Comparison of ENCODE assay signal across 11 cellular contexts in the genomic region with DNA sequence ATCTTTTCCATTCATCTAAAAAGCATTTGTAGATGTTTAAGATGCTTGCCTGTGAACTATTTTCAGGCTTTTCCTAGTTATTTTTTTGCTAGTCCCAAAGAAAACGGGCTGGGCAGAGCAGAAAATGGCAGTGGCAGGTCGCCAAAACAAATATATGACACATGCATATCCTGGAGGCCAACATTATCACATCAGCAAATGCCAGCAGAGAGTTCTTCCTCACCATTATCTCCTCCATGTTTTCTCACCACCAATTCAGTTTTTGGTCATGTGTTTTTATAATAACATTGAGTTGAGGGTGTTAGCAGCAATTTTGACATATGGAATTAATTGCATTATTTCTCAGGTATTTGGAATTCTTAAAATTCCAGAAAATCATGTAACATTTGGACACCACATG.
A peak's percentile ranks its signal among the peaks of the same experiment; 100 is the strongest.
DNase-seq lines count a peak whose midpoint lies in the region; ATAC-seq and TF ChIP-seq lines count a peak whose summit lies in the region.
"Had no signal": no experiment of that assay in that cellular context is flagged by ENCODE, and none has a peak within 500 bp of the region (broad histone marks: within the 10 kb centered on the region; RNA-seq: fewer than 3 reads in every experiment).

No MANE protein-coding gene starts in this region.

- no peak for TF ChIP-seq CTCF in MCF 10A (IDR thresholded peaks at IDR 0.05; ENCODE audit: unreplicated experiment)
- no peak for TF ChIP-seq CTCF in breast epithelium (IDR thresholded peaks at IDR 0.05)
- no peak for TF ChIP-seq CTCF in fibroblast of villous mesenchyme (IDR thresholded peaks at IDR 0.05; ENCODE audit: insufficient read depth, low read depth, low read length)
- TF ChIP-seq CTCF in ovary (IDR thresholded peaks at IDR 0.05): no peak
- TF ChIP-seq CTCF in tibial nerve (IDR thresholded peaks at IDR 0.05): no peak

- whole genome bisulfite sequencing in ovary, 3 donors: 15 to 29% (median 18%) methylated on average over 2 of the region's 2 CpGs
- WGBS in tibial nerve, 2 donors: 13 to 33% methylated on average over 2 of the region's 2 CpGs

- no peaks in the 10 kb centered on the region for H3K4me1 ChIP-seq in breast epithelium
- no peaks in the 10 kb centered on the region for H3K4me1 ChIP-seq in ovary (ENCODE audit: insufficient read depth)
- H3K4me1 ChIP-seq in tibial nerve: no peaks in the 10 kb centered on the region

- ATAC-seq in SK-N-SH treated with all-trans-retinoic acid at 6 μM for 48 hours: peak; percentile 82
- ATAC-seq in HG03097 (IDR thresholded peaks at IDR 0.05; ENCODE audit: low FRiP score, unreplicated experiment): no peak

- intact Hi-C loops in MCF 10A (cut with micrococcal nuclease): loop anchor here (5.0 kb wide), 1 partner anchor 166 kb away; no protein-coding TSS in a partner anchor
- intact Hi-C loops in breast epithelium (cut with DNase I; ENCODE audit: low total_unique reads): no loop called here
- intact Hi-C loops in ovary (cut with DNase I): no loop called here

- H3K9me3 Mint-ChIP-seq in MCF 10A (ENCODE audit: unreplicated experiment): peaks cover 6% of the 10 kb centered on the region

- TF ChIP-seq POLR2A in breast epithelium (IDR thresholded peaks at IDR 0.05) (no peak), ovary (IDR thresholded peaks at IDR 0.05) (no peak), tibial nerve (IDR thresholded peaks at IDR 0.05) (no peak)

- no peak overlapping the region for H3K4me3 ChIP-seq in breast epithelium
- H3K4me3 ChIP-seq in fibroblast of villous mesenchyme (ENCODE audit: low read depth, low read length): no peak overlapping the region
- no peak overlapping the region for H3K4me3 ChIP-seq in ovary
- no peak overlapping the region for H3K4me3 ChIP-seq in tibial nerve

- POLR2A ChIA-PET in MCF 10A (lab: Yijun Ruan, JAX): interaction anchor here (1.0 kb wide), 1 partner anchor 15 kb away, joined by 3 read pairs; no protein-coding TSS in a partner anchor

- no peak overlapping the region for H3K27ac Mint-ChIP-seq in MCF 10A (ENCODE audit: low read depth, unreplicated experiment)

- H3K36me3 ChIP-seq in breast epithelium: no peaks in the 10 kb centered on the region
- H3K36me3 ChIP-seq in ovary: no peaks in the 10 kb centered on the region
- H3K36me3 ChIP-seq in tibial nerve: no peaks in the 10 kb centered on the region

- DNase-seq in MCF 10A (ENCODE audit: unreplicated experiment) (peak; percentile 84), breast epithelium (ENCODE audit: low spot score in 2 of 2) (no peak), fibroblast of villous mesenchyme (ENCODE audit: low read depth) (peak; percentile 25), ovary (no peak), NCI-H1092 (lab: John Stamatoyannopoulos, UW) (no peak), tibial nerve (ENCODE audit: low spot score in 2 of 2) (no peak)
- DNase-seq: Kasumi-1; NCI-H774; stimulated activated CD4-positive, alpha-beta T cell treated with anti-CD3 and anti-CD28 coated beads, Interleukin-4, amount 100 ng/mL, for 24 hours had no signal

- H3K9me3 ChIP-seq in breast epithelium: peaks cover 0 to 12% of the 10 kb centered on the region in 2 donors
- H3K9me3 ChIP-seq in ovary: no peaks in the 10 kb centered on the region
- H3K9me3 ChIP-seq in tibial nerve: peaks cover 0 to 3% (median 0%) of the 10 kb centered on the region in 4 donors

- no peaks in the 10 kb centered on the region for H3K27me3 Mint-ChIP-seq in MCF 10A (ENCODE audit: insufficient read depth, unreplicated experiment)

- CTCF ChIA-PET in MCF 10A (lab: Yijun Ruan, JAX): no interaction called here

- no TSS peak for BruUV-seq in MCF 10A (replicated peaks; lab: Mats Ljungman, UMichigan)

- H3K36me3 Mint-ChIP-seq in MCF 10A (ENCODE audit: insufficient read depth, unreplicated experiment): peaks cover 6% of the 10 kb centered on the region

- H3K4me1 Mint-ChIP-seq in MCF 10A (ENCODE audit: insufficient read depth, unreplicated experiment): peaks cover 33% of the 10 kb centered on the region

- TF ChIP-seq EP300 in ovary (IDR thresholded peaks at IDR 0.05) (no peak), tibial nerve (IDR thresholded peaks at IDR 0.05) (no peak)

- H3K4me3 Mint-ChIP-seq in MCF 10A (ENCODE audit: unreplicated experiment): no peak overlapping the region

- H3K27me3 ChIP-seq in breast epithelium (peaks cover 0 to 2% of the 10 kb centered on the region in 2 donors), ovary (no peaks in the 10 kb centered on the region), tibial nerve (no peaks in the 10 kb centered on the region)

- no peak overlapping the region for H3K27ac ChIP-seq in breast epithelium
- H3K27ac ChIP-seq in ovary: no peak overlapping the region
- H3K27ac ChIP-seq in tibial nerve: no peak overlapping the region

TF ChIP-seq in SK-N-SH treated with all-trans-retinoic acid at 6 μM for 48 hours, 23 proteins besides CTCF, POLR2A, EP300 and RAD21:
- TF ChIP-seq GLIS3 (CRISPR knock-in tag; IDR thresholded peaks at IDR 0.05): no peak
- TF ChIP-seq, protein P1, sequence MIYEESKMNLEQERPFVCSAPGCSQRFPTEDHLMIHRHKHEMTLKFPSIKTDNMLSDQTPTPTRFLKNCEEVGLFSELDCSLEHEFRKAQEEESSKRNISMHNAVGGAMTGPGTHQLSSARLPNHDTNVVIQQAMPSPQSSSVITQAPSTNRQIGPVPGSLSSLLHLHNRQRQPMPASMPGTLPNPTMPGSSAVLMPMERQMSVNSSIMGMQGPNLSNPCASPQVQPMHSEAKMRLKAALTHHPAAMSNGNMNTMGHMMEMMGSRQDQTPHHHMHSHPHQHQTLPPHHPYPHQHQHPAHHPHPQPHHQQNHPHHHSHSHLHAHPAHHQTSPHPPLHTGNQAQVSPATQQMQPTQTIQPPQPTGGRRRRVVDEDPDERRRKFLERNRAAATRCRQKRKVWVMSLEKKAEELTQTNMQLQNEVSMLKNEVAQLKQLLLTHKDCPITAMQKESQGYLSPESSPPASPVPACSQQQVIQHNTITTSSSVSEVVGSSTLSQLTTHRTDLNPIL (CRISPR knock-in tag; IDR thresholded peaks at IDR 0.05; ENCODE audit: low read depth): 0 out of 2 replicates have a peak, but pooled peaks have one; percentile 15

Comparison
In these comparisons a context has a peak if more than half of its experiments do, and no peak if none do; other contexts are left out.
1. DNase-seq: peak in MCF 10A (single experiment) and fibroblast of villous mesenchyme (single experiment); none in breast epithelium (0 of 2), ovary (0 of 5), NCI-H1092 (single experiment) and tibial nerve (0 of 2).